18 cellular contexts compared by ENCODE assay signal in the genomic region with DNA sequence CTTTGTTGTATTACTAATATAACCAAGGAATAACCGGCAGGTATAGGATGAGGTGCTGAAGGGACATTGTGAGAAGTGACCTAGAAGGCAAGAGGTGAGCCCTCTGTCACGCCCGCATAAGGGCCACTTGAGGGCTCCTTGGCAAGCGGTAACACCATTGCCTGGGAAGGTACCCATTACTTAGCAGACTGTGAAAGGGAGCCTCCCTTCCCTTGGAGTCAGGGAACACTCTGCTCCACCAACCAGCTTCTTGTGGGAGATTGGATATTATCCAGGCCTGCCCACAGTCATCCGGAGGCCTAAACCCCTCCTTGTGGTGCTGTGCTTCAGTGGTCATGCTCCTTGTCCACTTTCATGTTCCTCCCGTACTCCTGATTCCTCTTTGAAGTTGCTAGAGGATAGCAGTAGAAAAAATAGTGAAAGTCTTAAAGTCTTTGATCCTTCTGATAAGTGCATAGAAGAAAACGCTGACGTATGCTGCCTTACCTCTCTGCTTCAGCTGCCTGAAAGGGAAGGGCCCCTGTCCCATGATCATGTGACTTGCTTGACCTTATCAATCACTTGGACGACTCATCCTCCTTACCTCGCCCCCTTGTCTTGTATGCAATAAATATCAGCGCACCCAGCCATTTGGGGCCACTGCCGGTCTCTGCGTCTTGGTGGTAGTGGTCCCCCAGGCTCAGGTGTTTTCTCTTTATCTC. TPM values are rescaled to one million over a fixed set of nuclear protein-coding genes. Genes with fewer than 3 reads are reported as not detected.
DNase-seq lines count a peak whose midpoint lies in the region; TF ChIP-seq lines count a peak whose summit lies in the region.
"Had no signal": no experiment of that assay in that cellular context is flagged by ENCODE, and none has a peak within 500 bp of the region (broad histone marks: within the 10 kb centered on the region; RNA-seq: fewer than 3 reads in every experiment).

No MANE protein-coding gene starts in this region.

- no peak overlapping the region for H3K4me3 ChIP-seq in HEK293 (ENCODE audit: low read depth, low read length)
- no peak overlapping the region for H3K4me3 ChIP-seq in stomach smooth muscle (ENCODE audit: low read length in 2 of 2)

- POLR2A ChIA-PET in HEK293 (lab: Yijun Ruan, JAX) = interaction anchor here (1.9 kb wide), 1 partner anchor 16 kb away, joined by 5 read pairs; a partner anchor contains a TSS

- peaks cover 4% of the 10 kb centered on the region for H3K4me1 Mint-ChIP-seq in brain

- no peak overlapping the region for H3K27ac ChIP-seq in HEK293 (ENCODE audit: extremely low read depth, low read depth, low read length)
- H3K27ac ChIP-seq in stomach smooth muscle (ENCODE audit: low read length) = peak overlapping the region; percentile 31
- H3K27ac ChIP-seq: WERI-Rb-1 had no signal

- no peaks in the 10 kb centered on the region for H3K9me3 Mint-ChIP-seq in brain
- H3K9me3 Mint-ChIP-seq: activated CD4-positive, alpha-beta memory T cell treated with anti-CD3 and anti-CD28 coated beads for 36 hours; stimulated activated naive CD8-positive, alpha-beta T cell treated with anti-CD3 and anti-CD28 coated beads, Interleukin-15, Interleukin-2, amounts not matched to agents 100 ng/mL and 50 ng/mL, for 24 hours; T-helper 1 cell treated with Interleukin-12 subunit alpha and Interleukin-12 subunit beta and Interleukin-4 antibody, amounts not matched to agents 30 μg/mL and 1 μg/mL, for 36 hours had no signal

- peak; percentile 23 for DNase-seq in left kidney (ENCODE audit: low read depth, low spot score)
- no peak for DNase-seq in EL
- no peak for DNase-seq in NCI-H345 treated with DMSO at 0.1 percent for 48 hours (lab: John Stamatoyannopoulos, UW; ENCODE audit: unreplicated experiment)
- no peak for DNase-seq in NCI-H146 (lab: John Stamatoyannopoulos, UW)
- DNase-seq: activated CD4-positive, alpha-beta memory T cell treated with anti-CD3 and anti-CD28 coated beads for 36 hours; cerebellar nuclear complex; foreskin fibroblast; H7; left colon; NCI-H1930; NCI-H524 treated with DMSO at 0.1 percent for 48 hours; Right ventricle myocardium superior; WERI-Rb-1 had no signal

- H3K36me3 Mint-ChIP-seq in brain = peaks cover 84% of the 10 kb centered on the region

- TF ChIP-seq CTCF in HEK293 (tag by site-specific recombination; IDR thresholded peaks at IDR 0.05) (no peak), brain (conservative IDR thresholded peaks at IDR 0.05) (no peak)

- CTCF ChIA-PET in HEK293 (lab: Yijun Ruan, JAX) = no interaction called here

- H3K9me3 ChIP-seq in HEK293 (ENCODE audit: control insufficient read depth, insufficient read depth, low read depth, low read length) = no peaks in the 10 kb centered on the region
- no peaks in the 10 kb centered on the region for H3K9me3 ChIP-seq in stomach smooth muscle (ENCODE audit: control insufficient read depth in 2 of 2, low read length in 2 of 2)

- no peaks in the 10 kb centered on the region for H3K27me3 ChIP-seq in stomach smooth muscle (ENCODE audit: control insufficient read depth in 1 of 2, insufficient read depth in 2 of 2, low read length in 2 of 2)

- no peak overlapping the region for H3K9ac ChIP-seq in stomach smooth muscle (ENCODE audit: low read length in 2 of 2)

- H3K4me3 Mint-ChIP-seq in brain = no peak overlapping the region
- H3K4me3 Mint-ChIP-seq: activated CD4-positive, alpha-beta memory T cell treated with anti-CD3 and anti-CD28 coated beads for 36 hours; stimulated activated naive CD8-positive, alpha-beta T cell treated with anti-CD3 and anti-CD28 coated beads, Interleukin-15, Interleukin-2, amounts not matched to agents 100 ng/mL and 50 ng/mL, for 24 hours; T-helper 1 cell treated with Interleukin-12 subunit alpha and Interleukin-12 subunit beta and Interleukin-4 antibody, amounts not matched to agents 30 μg/mL and 1 μg/mL, for 36 hours had no signal

- H3K36me3 ChIP-seq in HEK293 (ENCODE audit: control insufficient read depth in 2 of 2, insufficient read depth in 1 of 2, low read length in 2 of 2) (peaks cover 57 to 99% of the 10 kb centered on the region in 2 experiments), stomach smooth muscle (ENCODE audit: control insufficient read depth in 2 of 2, insufficient read depth in 2 of 2, low read length in 2 of 2) (peaks cover 15 to 23% of the 10 kb centered on the region in 2 donors)

- H3K27me3 Mint-ChIP-seq in brain = no peaks in the 10 kb centered on the region
- H3K27me3 Mint-ChIP-seq: activated CD4-positive, alpha-beta memory T cell treated with anti-CD3 and anti-CD28 coated beads for 36 hours; stimulated activated naive CD8-positive, alpha-beta T cell treated with anti-CD3 and anti-CD28 coated beads, Interleukin-15, Interleukin-2, amounts not matched to agents 100 ng/mL and 50 ng/mL, for 24 hours had no signal

- H3K4me1 ChIP-seq in HEK293 (ENCODE audit: control insufficient read depth, insufficient read depth, low read length) (no peaks in the 10 kb centered on the region), stomach smooth muscle (ENCODE audit: control insufficient read depth, insufficient read depth, low read length) (peaks cover 11% of the 10 kb centered on the region)

- peak overlapping the region in 3 of 5 experiments; percentile 9 to 34 (median 30) for H3K27ac Mint-ChIP-seq in brain
- H3K27ac Mint-ChIP-seq: activated CD4-positive, alpha-beta memory T cell treated with anti-CD3 and anti-CD28 coated beads for 36 hours; stimulated activated naive CD8-positive, alpha-beta T cell treated with anti-CD3 and anti-CD28 coated beads, Interleukin-15, Interleukin-2, amounts not matched to agents 100 ng/mL and 50 ng/mL, for 24 hours; T-helper 1 cell treated with Interleukin-12 subunit alpha and Interleukin-12 subunit beta and Interleukin-4 antibody, amounts not matched to agents 30 μg/mL and 1 μg/mL, for 36 hours had no signal

TF ChIP-seq in HEK293, 187 proteins besides CTCF, POLR2A, EP300 and RAD21:
- TF ChIP-seq ZBTB20 (tag by site-specific recombination; IDR thresholded peaks at IDR 0.05) = no peak
- 0 out of 2 replicates have a peak, but pooled peaks have one; percentile 32 for TF ChIP-seq ZBTB8A (tag by site-specific recombination; IDR thresholded peaks at IDR 0.05)
- TF ChIP-seq ZNF785 (tag by site-specific recombination; IDR thresholded peaks at IDR 0.05) = no peak
- no peak for TF ChIP-seq ZBTB1 (tag by site-specific recombination; IDR thresholded peaks at IDR 0.05)
- TF ChIP-seq ZBTB48 (tag by site-specific recombination; IDR thresholded peaks at IDR 0.05) = no peak
- TF ChIP-seq, protein P1, sequence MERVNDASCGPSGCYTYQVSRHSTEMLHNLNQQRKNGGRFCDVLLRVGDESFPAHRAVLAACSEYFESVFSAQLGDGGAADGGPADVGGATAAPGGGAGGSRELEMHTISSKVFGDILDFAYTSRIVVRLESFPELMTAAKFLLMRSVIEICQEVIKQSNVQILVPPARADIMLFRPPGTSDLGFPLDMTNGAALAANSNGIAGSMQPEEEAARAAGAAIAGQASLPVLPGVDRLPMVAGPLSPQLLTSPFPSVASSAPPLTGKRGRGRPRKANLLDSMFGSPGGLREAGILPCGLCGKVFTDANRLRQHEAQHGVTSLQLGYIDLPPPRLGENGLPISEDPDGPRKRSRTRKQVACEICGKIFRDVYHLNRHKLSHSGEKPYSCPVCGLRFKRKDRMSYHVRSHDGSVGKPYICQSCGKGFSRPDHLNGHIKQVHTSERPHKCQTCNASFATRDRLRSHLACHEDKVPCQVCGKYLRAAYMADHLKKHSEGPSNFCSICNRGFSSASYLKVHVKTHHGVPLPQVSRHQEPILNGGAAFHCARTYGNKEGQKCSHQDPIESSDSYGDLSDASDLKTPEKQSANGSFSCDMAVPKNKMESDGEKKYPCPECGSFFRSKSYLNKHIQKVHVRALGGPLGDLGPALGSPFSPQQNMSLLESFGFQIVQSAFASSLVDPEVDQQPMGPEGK (tag by site-specific recombination; IDR thresholded peaks at IDR 0.05) = no peak

RNA-seq across cellular contexts. Expression of a gene that starts 16.0 kb away (rescaled TPM):
- polyA plus RNA-seq in brain (ENCODE audit: insufficient read depth, low read depth, low replicate concordance) = 166 TPM

RNA-seq across cellular contexts. Expression of a gene that starts 16.7 kb away (rescaled TPM):
- 26.6 TPM for polyA plus RNA-seq in brain (ENCODE audit: insufficient read depth, low read depth, low replicate concordance)

RNA-seq across cellular contexts. Expression of a gene that starts 35.6 kb away (rescaled TPM):
- polyA plus RNA-seq in brain (ENCODE audit: insufficient read depth, low read depth, low replicate concordance) = 1.9 TPM
